13 cellular contexts compared by ENCODE assay signal in the genomic region with DNA sequence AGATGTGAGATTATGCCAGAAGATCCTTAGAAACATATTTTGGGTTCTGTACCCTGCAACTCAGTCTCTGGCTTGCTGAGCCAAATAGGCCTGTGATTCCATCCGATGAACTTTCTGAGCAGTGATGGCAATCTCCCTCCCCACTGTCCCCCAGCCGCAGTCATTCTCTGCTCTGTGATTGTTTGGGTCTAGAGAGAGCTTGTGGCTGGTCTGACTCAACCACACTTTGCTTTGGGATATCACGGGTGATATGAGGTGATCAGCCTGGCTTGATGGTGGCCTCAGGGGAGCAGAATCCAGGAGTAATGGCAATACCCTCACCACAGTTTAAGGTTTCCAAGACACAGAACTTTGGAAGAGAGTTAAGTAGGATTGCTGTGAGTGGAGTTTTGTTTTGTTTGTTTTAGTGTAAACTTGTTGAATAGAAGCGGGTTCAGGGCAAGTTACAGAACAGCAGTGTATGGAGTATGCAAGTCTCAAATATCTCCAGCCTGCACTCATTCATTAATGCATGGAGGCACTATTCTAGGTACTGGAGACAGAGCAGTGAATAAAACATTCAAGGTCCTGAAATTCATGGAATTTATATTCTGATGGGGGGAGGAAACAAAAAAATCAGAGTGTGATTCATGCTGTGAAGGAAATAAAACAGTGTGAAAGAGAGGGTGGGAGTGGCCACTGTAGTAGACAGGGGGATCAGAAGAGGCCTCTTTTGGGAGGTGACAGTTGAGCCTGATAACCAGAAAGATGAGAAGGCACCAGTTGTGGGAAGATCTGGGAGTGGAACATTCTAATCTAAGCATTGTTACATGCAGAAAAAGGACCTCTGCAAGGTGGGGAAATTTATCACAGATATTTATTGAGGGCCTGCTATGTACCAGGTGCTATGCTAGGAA. TPM values are rescaled to one million over a fixed set of nuclear protein-coding genes. Genes with fewer than 3 reads are reported as not detected.
DNase-seq lines count a peak whose midpoint lies in the region; ATAC-seq, FAIRE-seq and TF ChIP-seq lines count a peak whose summit lies in the region.
"Had no signal": no experiment of that assay in that cellular context is flagged by ENCODE, and none has a peak within 500 bp of the region (broad histone marks: within the 10 kb centered on the region; RNA-seq: fewer than 3 reads in every experiment).

No MANE protein-coding gene starts in this region.

- H3K27ac Mint-ChIP-seq in CD4-positive, alpha-beta T cell: peak overlapping the region; percentile 22
- H3K27ac Mint-ChIP-seq in neural progenitor cell (no peak overlapping the region), mesothelial cell of epicardium (no peak overlapping the region)

- CTCF ChIA-PET in CD4-positive, alpha-beta T cell (lab: Charles Lee): interaction anchor here (0.6 kb wide), 1 partner anchor 135 kb away, joined by 3 read pairs; no protein-coding TSS in a partner anchor

- H4K20me1 ChIP-seq in neural progenitor cell (ENCODE audit: low read depth): peaks cover 98% of the 10 kb centered on the region

- H3K9me3 Mint-ChIP-seq in CD4-positive, alpha-beta T cell: no peaks in the 10 kb centered on the region
- H3K9me3 Mint-ChIP-seq in neural progenitor cell (no peaks in the 10 kb centered on the region), mesothelial cell of epicardium (no peaks in the 10 kb centered on the region)

- peaks cover 77% of the 10 kb centered on the region for H3K4me1 Mint-ChIP-seq in CD4-positive, alpha-beta T cell (ENCODE audit: low read depth)
- H3K4me1 Mint-ChIP-seq in neural progenitor cell (peaks cover 29% of the 10 kb centered on the region), mesothelial cell of epicardium (peaks cover 42% of the 10 kb centered on the region)

- H3K27me3 Mint-ChIP-seq in CD4-positive, alpha-beta T cell: no peaks in the 10 kb centered on the region
- H3K27me3 Mint-ChIP-seq in neural progenitor cell (ENCODE audit: insufficient read depth, low read depth) (peaks cover 5% of the 10 kb centered on the region), mesothelial cell of epicardium (ENCODE audit: low read depth) (no peaks in the 10 kb centered on the region)

- H3K27me3 ChIP-seq in CD4-positive, alpha-beta T cell (ENCODE audit: control insufficient read depth, insufficient read depth, low read length): no peaks in the 10 kb centered on the region
- no peaks in the 10 kb centered on the region for H3K27me3 ChIP-seq in bronchial epithelial cell (ENCODE audit: control insufficient read depth, insufficient read depth, low read length)
- H3K27me3 ChIP-seq in neural progenitor cell: no peaks in the 10 kb centered on the region
- H3K27me3 ChIP-seq: foreskin keratinocyte, ovary, Peyer's patch, transverse colon had no signal

- POLR2A ChIA-PET in CD4-positive, alpha-beta T cell (lab: Charles Lee): interaction anchor here (1.3 kb wide), 1 partner anchor 43 kb away, joined by 3 read pairs; the partner anchor contains the start of gene PAF1

- intact Hi-C loops in CD4-positive, alpha-beta T cell (cut with DNase I, micrococcal nuclease): loop anchor here (10.0 kb wide), 2 partner anchors 187 to 937 kb away; partner anchors contain the start of genes AKT2 (in 1 of the 2) and EID2B (in 1 of the 2)

- H3F3A ChIP-seq in neural progenitor cell (ENCODE audit: low read depth): no peaks in the 10 kb centered on the region

- no peak overlapping the region for H3K27ac ChIP-seq in CD4-positive, alpha-beta T cell (ENCODE audit: low read depth, low read length)
- H3K27ac ChIP-seq in neural progenitor cell: no peak overlapping the region
- H3K27ac ChIP-seq: foreskin keratinocyte, ovary, Peyer's patch, transverse colon had no signal

- DNase-seq in CD4-positive, alpha-beta T cell: no peak
- peak in 47 of 76 experiments; percentile 16 to 80 (median 52) for DNase-seq in HUDEP-2 (lab: John Stamatoyannopoulos, UW; ENCODE audit: unreplicated experiment in 76 of 76)
- DNase-seq in bronchial epithelial cell (ENCODE audit: low read depth): no peak
- no peak for DNase-seq in neural progenitor cell (ENCODE audit: low spot score)
- DNase-seq in dedifferentiated amniotic fluid mesenchymal stem cell (ENCODE audit: extremely low spot score): no peak
- no peak for DNase-seq in mesothelial cell of epicardium (ENCODE audit: low spot score in 2 of 2, unreplicated experiment in 2 of 2)
- DNase-seq: foreskin keratinocyte, ovary, Peyer's patch, transverse colon had no signal

- no peak for ATAC-seq in CD4-positive, alpha-beta T cell (ENCODE audit: poor library complexity)
- no peak for ATAC-seq in HG02870 (IDR thresholded peaks at IDR 0.05; ENCODE audit: unreplicated experiment)
- no peak for ATAC-seq in HG03342 (IDR thresholded peaks at IDR 0.05; ENCODE audit: unreplicated experiment)
- ATAC-seq: foreskin keratinocyte, HCT116 had no signal

- peaks cover 72% of the 10 kb centered on the region for H3K36me3 Mint-ChIP-seq in CD4-positive, alpha-beta T cell (ENCODE audit: low read depth)
- H3K36me3 Mint-ChIP-seq in neural progenitor cell: peaks cover 25% of the 10 kb centered on the region
- H3K36me3 Mint-ChIP-seq in mesothelial cell of epicardium: peaks cover 18% of the 10 kb centered on the region

- H3K4me3 Mint-ChIP-seq in CD4-positive, alpha-beta T cell: no peak overlapping the region
- peak overlapping the region; percentile 0 for H3K4me3 Mint-ChIP-seq in neural progenitor cell
- no peak overlapping the region for H3K4me3 Mint-ChIP-seq in mesothelial cell of epicardium

- H3K9me3 ChIP-seq in CD4-positive, alpha-beta T cell (ENCODE audit: control insufficient read depth, low read length): no peaks in the 10 kb centered on the region
- H3K9me3 ChIP-seq in neural progenitor cell (ENCODE audit: low read depth): no peaks in the 10 kb centered on the region
- H3K9me3 ChIP-seq: ovary, Peyer's patch, transverse colon had no signal

- no peak overlapping the region for H3K4me2 ChIP-seq in neural progenitor cell

- no peak overlapping the region for H3K9ac ChIP-seq in neural progenitor cell

- peaks cover 89% of the 10 kb centered on the region for H3K79me2 ChIP-seq in neural progenitor cell (ENCODE audit: low read depth)

- peaks cover 8% of the 10 kb centered on the region for H3K36me3 ChIP-seq in bronchial epithelial cell (ENCODE audit: control insufficient read depth, insufficient read depth, low read length)
- no peaks in the 10 kb centered on the region for H3K36me3 ChIP-seq in neural progenitor cell
- H3K36me3 ChIP-seq: ovary had no signal

- no peak overlapping the region for H2AFZ ChIP-seq in neural progenitor cell (replicated peaks)

- no peak for TF ChIP-seq CTCF in CD4-positive, alpha-beta T cell (IDR thresholded peaks at IDR 0.05)
- TF ChIP-seq CTCF in bronchial epithelial cell (IDR thresholded peaks at IDR 0.05; ENCODE audit: insufficient read depth, low read length, severe bottlenecking) (no peak), neural progenitor cell (IDR thresholded peaks at IDR 0.05) (no peak), mesothelial cell of epicardium (IDR thresholded peaks at IDR 0.05; ENCODE audit: unreplicated experiment) (no peak)

- no peak overlapping the region for H3K4me3 ChIP-seq in bronchial epithelial cell (ENCODE audit: low read depth, low read length)
- H3K4me3 ChIP-seq in neural progenitor cell: no peak overlapping the region
- H3K4me3 ChIP-seq: ovary, Peyer's patch, transverse colon had no signal

- peaks cover 16% of the 10 kb centered on the region for H3K4me1 ChIP-seq in neural progenitor cell

- FAIRE-seq in bronchial epithelial cell (lab: Jason Lieb, UNC): peak; percentile 73

RNA-seq across cellular contexts. Expression of gene SAMD4B, which starts 5.4 kb away (rescaled TPM):
- total RNA-seq in CD4-positive, alpha-beta T cell: 10 to 100 TPM; 65.0 to 66.9 TPM
- 19.2 and 38.7 TPM in 2 replicates for total RNA-seq in bronchial epithelial cell
- total RNA-seq in neural progenitor cell (ENCODE audit: low replicate concordance): 32.8 and 105 TPM in 2 replicates
- total RNA-seq in mesothelial cell of epicardium: 128 to 143 TPM (median 133 TPM) in 3 replicates

RNA-seq across cellular contexts. Expression of gene GMFG, which starts 11.7 kb away (rescaled TPM):
- 100 to 1,000 TPM; 352 to 367 TPM for total RNA-seq in CD4-positive, alpha-beta T cell
- not detected in 2 replicates for total RNA-seq in bronchial epithelial cell
- total RNA-seq in neural progenitor cell (ENCODE audit: low replicate concordance): 0.43 TPM in 1 of 2 replicates, not detected in the other
- total RNA-seq in mesothelial cell of epicardium: not detected in 3 replicates
- total RNA-seq: foreskin keratinocyte had no signal

RNA-seq across cellular contexts. Expression of gene LRFN1, which starts 26.9 kb away (rescaled TPM):
- 1 to 10 TPM; 2.3 to 2.6 TPM for total RNA-seq in CD4-positive, alpha-beta T cell
- under 0.01 TPM in 2 replicates for total RNA-seq in bronchial epithelial cell
- 0.17 and 4.3 TPM in 2 replicates for total RNA-seq in neural progenitor cell (ENCODE audit: low replicate concordance)
- 19.1 to 20.6 TPM (median 20.4 TPM) in 3 replicates for total RNA-seq in mesothelial cell of epicardium

RNA-seq across cellular contexts. Expression of gene PAF1, which starts 43.3 kb away (rescaled TPM):
- total RNA-seq in CD4-positive, alpha-beta T cell: 100 to 1,000 TPM in 1 of 2 experiments, 10 to 100 TPM in 1; 99.6 to 101 TPM
- total RNA-seq in bronchial epithelial cell (31.6 and 59.9 TPM in 2 replicates), neural progenitor cell (ENCODE audit: low replicate concordance) (15.6 and 29.1 TPM in 2 replicates), mesothelial cell of epicardium (41.4 to 47.8 TPM (median 42.9 TPM) in 3 replicates)

RNA-seq across cellular contexts. Expression of gene MED29, which starts 43.6 kb away (rescaled TPM):
- 10 to 100 TPM; 45.0 to 46.1 TPM for total RNA-seq in CD4-positive, alpha-beta T cell
- total RNA-seq in bronchial epithelial cell: 6.8 and 7.7 TPM in 2 replicates
- 27.0 and 28.2 TPM in 2 replicates for total RNA-seq in neural progenitor cell (ENCODE audit: low replicate concordance)
- 35.6 to 39.2 TPM (median 36.1 TPM) in 3 replicates for total RNA-seq in mesothelial cell of epicardium

Comparison
In these comparisons a context has a peak if more than half of its experiments do, and no peak if none do; other contexts are left out.
1. DNase-seq: peak in HUDEP-2 (47 of 76); none in CD4-positive, alpha-beta T cell (0 of 10), bronchial epithelial cell (single experiment), neural progenitor cell (single experiment), dedifferentiated amniotic fluid mesenchymal stem cell (single experiment) and mesothelial cell of epicardium (0 of 2).
2. RNA of gene GMFG, which starts 11.7 kb away (total RNA-seq): 352 to 367 TPM in CD4-positive, alpha-beta T cell; not detected in mesothelial cell of epicardium, not detected in bronchial epithelial cell and 0.43 TPM in neural progenitor cell; every median in the first group is over 100 times any median in the second.